ENCODE assay signal across 8 cellular contexts in genomic region chr19:18542936-18543813, GRCh38. TPM values are rescaled to one million over a fixed set of nuclear protein-coding genes. Genes with fewer than 3 reads are reported as not detected.
DNase-seq lines count a peak whose midpoint lies in the region; ATAC-seq and TF ChIP-seq lines count a peak whose summit lies in the region.

FKBP8 (minus strand) TSS chr19:18543573; CDS start chr19:18541970, 1,603 bp downstream.

- no peaks in the 10 kb centered on the region for H3K4me1 ChIP-seq in breast epithelium

- H3K27ac ChIP-seq in 22Rv1 (peak within 1 kb of the TSS; percentile 66), breast epithelium (peak within 1 kb of the TSS; percentile 95 to 99), skin epidermis (peak within 1 kb of the TSS; percentile 86 to 97 (median 92))

- TF ChIP-seq POLR2A in breast epithelium (IDR thresholded peaks at IDR 0.05), result no peak

- peak within 1 kb of the TSS; percentile 70 for H3K4me3 ChIP-seq in WI38 (ENCODE audit: low read depth, low read length)
- peak within 1 kb of the TSS; percentile 76 to 94 (median 89) for H3K4me3 ChIP-seq in breast epithelium
- H3K4me3 ChIP-seq in skin epidermis, result peak within 1 kb of the TSS; percentile 58 to 82 (median 66)

- TF ChIP-seq CTCF in 22Rv1 (IDR thresholded peaks at IDR 0.05) (no peak), WI38 (IDR thresholded peaks at IDR 0.05; ENCODE audit: low read depth, low read length) (no peak), breast epithelium (IDR thresholded peaks at IDR 0.05) (no peak)

- H3K27me3 ChIP-seq in breast epithelium, result no peaks in the 10 kb centered on the region

- no peaks in the 10 kb centered on the region for H3K9me3 ChIP-seq in breast epithelium

- peaks cover 5% of the 10 kb centered on the region for H3K36me3 ChIP-seq in breast epithelium

- ATAC-seq in GM18861 (IDR thresholded peaks at IDR 0.05; ENCODE audit: unreplicated experiment) (peak; percentile 74), HG03103 (IDR thresholded peaks at IDR 0.05; ENCODE audit: low read depth, unreplicated experiment) (peak; percentile 85)

- intact Hi-C loops in breast epithelium (cut with DNase I; ENCODE audit: low total_unique reads), result no loop called here

- DNase-seq in NCI-H2196 treated with DMSO at 0.1 percent for 48 hours (lab: John Stamatoyannopoulos, UW; ENCODE audit: unreplicated experiment) (peak; percentile 74), breast epithelium (ENCODE audit: low spot score in 2 of 2) (peak; percentile 92 to 93), iPS-NIHi11 (ENCODE audit: low spot score) (peak; percentile 100)

RNA-seq across cellular contexts. Expression of gene FKBP8, which starts in this region (rescaled TPM):
- total RNA-seq in breast epithelium, result 100 to 1,000 TPM; 214 to 336 (median 294) TPM

Comparison
In these comparisons a context has a peak if more than half of its experiments do, and no peak if none do; other contexts are left out.
1. Peak in every context shown above with its lines: DNase-seq, ATAC-seq, H3K4me3 ChIP-seq and H3K27ac ChIP-seq.